ENCODE assay signal across 9 cellular contexts in the genomic region with DNA sequence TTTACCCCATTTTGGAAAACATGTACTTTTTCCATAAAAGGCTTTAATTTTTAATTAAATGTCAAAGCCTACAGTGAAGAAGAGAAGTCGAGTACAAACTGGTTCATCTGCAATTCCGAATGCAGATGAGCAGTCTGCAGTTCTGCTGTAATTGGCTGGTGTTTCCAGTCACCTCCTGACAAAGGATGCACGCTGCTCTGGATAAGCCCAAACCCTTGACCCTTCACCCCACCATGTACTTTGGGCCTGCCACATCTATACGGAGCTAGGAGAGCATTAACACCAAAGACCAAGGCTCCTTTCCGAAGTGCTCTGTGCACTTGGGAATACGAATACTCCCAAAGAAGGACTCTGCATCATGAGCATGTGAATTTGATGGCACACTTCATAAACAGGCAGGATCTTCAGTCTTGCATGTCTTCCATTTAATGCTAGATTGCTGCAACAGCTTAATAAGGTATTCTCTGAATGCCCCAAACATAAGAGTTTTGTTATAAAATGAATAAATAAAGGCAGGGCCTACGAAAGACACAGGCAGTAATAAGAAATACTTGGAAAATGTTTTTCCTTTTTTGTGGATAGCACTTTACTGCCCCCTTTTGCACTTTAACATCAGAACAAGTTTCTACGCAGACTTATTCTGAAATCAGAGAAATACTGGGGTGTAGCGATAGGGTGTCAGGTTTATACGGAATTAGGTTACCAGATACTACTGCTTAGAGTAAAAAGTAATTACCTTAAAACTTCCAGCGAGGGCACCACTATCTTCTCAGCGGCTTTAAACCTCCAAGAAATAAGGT. TPM values are rescaled to one million over a fixed set of nuclear protein-coding genes. Genes with fewer than 3 reads are reported as not detected.
DNase-seq lines count a peak whose midpoint lies in the region; ATAC-seq and TF ChIP-seq lines count a peak whose summit lies in the region.
"Had no signal": no experiment of that assay in that cellular context is flagged by ENCODE, and none has a peak within 500 bp of the region (broad histone marks: within the 10 kb centered on the region; RNA-seq: fewer than 3 reads in every experiment).

No MANE protein-coding gene starts in this region.

- CTCF ChIA-PET in PC-9 (lab: Charles Lee) = no interaction called here

- intact Hi-C loops in PC-9 (cut with micrococcal nuclease; ENCODE audit: unreplicated experiment) = loop anchor here (2.0 kb wide), 1 partner anchor 420 kb away; no protein-coding TSS in a partner anchor
- intact Hi-C loops in sciatic nerve (cut with DNase I) = no loop called here

- H3K4me1 ChIP-seq in PC-9 (replicated peaks; ENCODE audit: insufficient read depth) = peaks cover 55% of the 10 kb centered on the region
- no peaks in the 10 kb centered on the region for H3K4me1 ChIP-seq in fibroblast of lung (ENCODE audit: control insufficient read depth, extremely low read depth, insufficient read depth, low read length)

- peaks cover 4% of the 10 kb centered on the region; the same call in 1 of the 2 replicates for H3K9me3 ChIP-seq in PC-9 (ENCODE audit: insufficient read depth, low read depth)
- H3K9me3 ChIP-seq in fibroblast of lung (ENCODE audit: control insufficient read depth, insufficient read depth, low read depth, low read length) = no peaks in the 10 kb centered on the region
- H3K9me3 ChIP-seq: neutrophil had no signal

- POLR2A ChIA-PET in PC-9 (lab: Charles Lee; ENCODE audit: unreplicated experiment) = no interaction called here

- peak overlapping the region; percentile 79 for H3K27ac ChIP-seq in PC-9
- no peak overlapping the region for H3K27ac ChIP-seq in fibroblast of lung (ENCODE audit: insufficient read depth, low read length)
- H3K27ac ChIP-seq: neutrophil had no signal

- H3K4me3 ChIP-seq in PC-9 = peak overlapping the region; percentile 41; the same call in 1 of the 2 replicates
- H3K4me3 ChIP-seq in fibroblast of lung (replicated peaks in 1 of 4; ENCODE audit: control extremely low read depth in 1 of 4, insufficient read depth in 1 of 4, low read depth in 3 of 4, low read length in 4 of 4) = no peak overlapping the region

- peak; percentile 47 for TF ChIP-seq CTCF in PC-9 (conservative IDR thresholded peaks at IDR 0.05)
- peak; percentile 49 to 55 for TF ChIP-seq CTCF in fibroblast of lung (conservative IDR thresholded peaks at IDR 0.05 in 1 of 2, IDR thresholded peaks at IDR 0.05 in 1 of 2; ENCODE audit: low read depth in 1 of 2, low read length in 2 of 2)

- H4K20me1 ChIP-seq in PC-9 (ENCODE audit: insufficient read depth) (peaks cover 21% of the 10 kb centered on the region; the same call in 1 of the 2 replicates), fibroblast of lung (ENCODE audit: control insufficient read depth, extremely low read depth, insufficient read depth, low read length) (no peaks in the 10 kb centered on the region)

- BruUV-seq in PC-9 (replicated peaks; lab: Mats Ljungman, UMichigan) = no TSS peak

- H3F3A ChIP-seq in PC-9 (ENCODE audit: insufficient read depth, low read depth) = peaks cover 40% of the 10 kb centered on the region

- no peak overlapping the region for H3K9ac ChIP-seq in fibroblast of lung (ENCODE audit: insufficient read depth, low read length)

- H3K9me2 ChIP-seq in PC-9 (ENCODE audit: insufficient read depth) = no peaks in the 10 kb centered on the region

- H3K36me3 ChIP-seq in PC-9 (ENCODE audit: low read depth) = peaks cover 24% of the 10 kb centered on the region; the same call in 1 of the 2 replicates
- no peaks in the 10 kb centered on the region for H3K36me3 ChIP-seq in fibroblast of lung (ENCODE audit: control insufficient read depth, insufficient read depth, low read length)
- H3K36me3 ChIP-seq: neutrophil had no signal

- no peak overlapping the region for H2AFZ ChIP-seq in PC-9
- no peak overlapping the region for H2AFZ ChIP-seq in fibroblast of lung (ENCODE audit: low read length)

- H3K79me2 ChIP-seq in PC-9 (ENCODE audit: low read depth) = peaks cover 100% of the 10 kb centered on the region
- peaks cover 32% of the 10 kb centered on the region for H3K79me2 ChIP-seq in fibroblast of lung (ENCODE audit: control insufficient read depth, insufficient read depth, low read length)

- DNase-seq in NCI-H1092 treated with DMSO at 0.1 percent for 48 hours (lab: John Stamatoyannopoulos, UW) (peak; percentile 37), NCI-H1092 (lab: John Stamatoyannopoulos, UW) (no peak), PC-9 (no peak), fibroblast of lung (ENCODE audit: low read depth in 2 of 2) (peak in 1 of 2 donors; percentile 77), sciatic nerve (ENCODE audit: low spot score) (no peak), MV-4-11 (lab: John Stamatoyannopoulos, UW) (no peak)

- H3K4me2 ChIP-seq in PC-9 (peak overlapping the region; percentile 85), fibroblast of lung (ENCODE audit: extremely low read depth, insufficient read depth, low read length) (no peak overlapping the region)

- H3K27me3 ChIP-seq in PC-9 (ENCODE audit: insufficient read depth, low read depth) = no peaks in the 10 kb centered on the region
- no peaks in the 10 kb centered on the region for H3K27me3 ChIP-seq in fibroblast of lung (ENCODE audit: control insufficient read depth, insufficient read depth, low read length)

- ATAC-seq in sciatic nerve (peak; percentile 77), HG03354 (IDR thresholded peaks at IDR 0.05; ENCODE audit: poor library complexity, severe bottlenecking, unreplicated experiment) (no peak), HG03469 (IDR thresholded peaks at IDR 0.05; ENCODE audit: unreplicated experiment) (no peak)

RNA-seq across cellular contexts. Expression of a gene that starts 15.1 kb away (rescaled TPM):
- total RNA-seq in PC-9 (2021) = 13.4 and 17.5 TPM in 2 replicates
- 9.2 and 13.5 TPM in 2 replicates for total RNA-seq in fibroblast of lung
- 20.0 and 28.3 TPM in 2 replicates for polyA plus RNA-seq in fibroblast of lung
- polyA plus RNA-seq in fibroblast of lung (2012) = 18.0 and 22.8 TPM in 2 replicates
- 31.4 and 33.5 TPM in 2 replicates for polyA minus RNA-seq in fibroblast of lung (ENCODE audit: low replicate concordance)
- 37.0 TPM for total RNA-seq in sciatic nerve

RNA-seq across cellular contexts. Expression of a gene that starts 47.5 kb away (rescaled TPM):
- 89.2 and 90.8 TPM in 2 replicates for total RNA-seq in PC-9 (2021)
- 40.3 and 45.4 TPM in 2 replicates for total RNA-seq in fibroblast of lung
- polyA plus RNA-seq in fibroblast of lung = 38.0 and 45.6 TPM in 2 replicates
- 35.5 and 44.3 TPM in 2 replicates for polyA plus RNA-seq in fibroblast of lung (2012)
- 0.67 and 0.94 TPM in 2 replicates for polyA minus RNA-seq in fibroblast of lung (ENCODE audit: low replicate concordance)
- total RNA-seq in sciatic nerve = 150 TPM
